8 cellular contexts compared by ENCODE assay signal in the genomic region with DNA sequence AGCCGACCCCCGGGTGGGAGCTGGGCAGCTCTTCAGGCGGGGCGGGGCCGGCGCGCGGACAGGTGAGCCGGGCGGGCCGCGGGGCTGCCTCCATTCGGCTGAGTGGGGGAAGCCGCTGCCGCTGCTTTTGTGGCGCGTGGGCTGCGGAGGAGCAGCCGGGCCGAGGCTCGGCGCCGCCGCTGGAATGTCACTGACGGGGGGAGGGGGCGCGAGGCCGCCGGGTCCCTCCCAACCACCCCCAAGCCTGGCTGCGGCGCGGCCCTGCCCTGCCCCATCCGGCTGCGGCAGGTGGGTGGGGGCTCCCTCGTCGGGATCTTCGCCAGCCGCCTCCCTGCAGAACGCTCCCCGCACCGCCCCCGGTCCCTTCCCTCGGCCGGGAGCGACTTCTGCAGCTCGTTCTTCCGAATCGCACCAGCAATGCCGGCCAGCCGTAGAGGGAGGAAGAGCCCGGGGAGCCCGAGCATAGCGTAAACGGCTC. TPM values are rescaled to one million over a fixed set of nuclear protein-coding genes. Genes with fewer than 3 reads are reported as not detected.
DNase-seq lines count a peak whose midpoint lies in the region; ATAC-seq and TF ChIP-seq lines count a peak whose summit lies in the region.

No MANE protein-coding gene starts in this region.

- no peak overlapping the region for H3K27ac Mint-ChIP-seq in memory B cell

- H3K4me3 Mint-ChIP-seq in memory B cell: peak overlapping the region; percentile 96

- H3K4me3 ChIP-seq in dorsolateral prefrontal cortex: peak overlapping the region; percentile 54 to 99 (median 92)

- intact Hi-C loops in dorsolateral prefrontal cortex (cut with DNase I): loop anchor here (2.0 to 10.0 kb wide), 6 partner anchors 48 to 228 kb away; a partner anchor contains a TSS

- ATAC-seq in GM19438 (IDR thresholded peaks at IDR 0.05; ENCODE audit: low read depth, unreplicated experiment): peak; percentile 35
- peak; percentile 22 for ATAC-seq in HG03521 (IDR thresholded peaks at IDR 0.05; ENCODE audit: unreplicated experiment)
- ATAC-seq in memory B cell (ENCODE audit: low read depth): peak; percentile 25

- H3K36me3 Mint-ChIP-seq in memory B cell: no peaks in the 10 kb centered on the region

- DNase-seq in D341Med (ENCODE audit: low spot score) (peak; percentile 80), T follicular helper cell (ENCODE audit: low read depth) (peak; percentile 31), dorsolateral prefrontal cortex (peak in 9 of 10 donors; percentile 22 to 76 (median 56)), memory B cell (ENCODE audit: low spot score in 2 of 2) (no peak), OCI-M2 (lab: John Stamatoyannopoulos, UW; ENCODE audit: unreplicated experiment) (no peak)
- DNase-seq in stimulated activated CD8-positive, alpha-beta memory T cell treated with anti-CD3 and anti-CD28 coated beads, Interleukin-15, amount 100 ng/mL, for 24 hours (ENCODE audit: low read depth): peak; percentile 13

- H3K4me1 Mint-ChIP-seq in memory B cell: peaks cover 18% of the 10 kb centered on the region

- no peaks in the 10 kb centered on the region for H3K9me3 Mint-ChIP-seq in memory B cell

- peak overlapping the region; percentile 66 to 99 (median 96) for H3K27ac ChIP-seq in dorsolateral prefrontal cortex

- H3K27me3 Mint-ChIP-seq in memory B cell: no peaks in the 10 kb centered on the region

- peak in 1 of 56 donors; percentile 14 for TF ChIP-seq CTCF in dorsolateral prefrontal cortex (IDR thresholded peaks at IDR 0.05 in 54 of 56, conservative IDR thresholded peaks at IDR 0.05 in 2 of 56; ENCODE audit: low read depth in 1 of 56, partially characterized antibody in 56 of 56)

- no peaks in the 10 kb centered on the region for H3K27me3 ChIP-seq in dorsolateral prefrontal cortex

RNA-seq across cellular contexts. Expression of a gene that starts 0.4 kb away (rescaled TPM):
- total RNA-seq in dorsolateral prefrontal cortex: 1,000 to 10,000 TPM in 93 of 120 experiments, 100 to 1,000 TPM in 27; 588 to 1,376 (median 1,110) TPM

RNA-seq across cellular contexts. Expression of a gene that starts 48.3 kb away (rescaled TPM):
- total RNA-seq in dorsolateral prefrontal cortex: 10 to 100 TPM; 11.7 to 22.4 (median 16.7) TPM

Comparison
In these comparisons a context has a peak if more than half of its experiments do, and no peak if none do; other contexts are left out.
1. DNase-seq: peak in D341Med (single experiment), T follicular helper cell (single experiment), dorsolateral prefrontal cortex (9 of 10) and stimulated activated CD8-positive, alpha-beta memory T cell treated with anti-CD3 and anti-CD28 coated beads, Interleukin-15, amount 100 ng/mL, for 24 hours (single experiment); none in memory B cell (0 of 2) and OCI-M2 (single experiment).
2. Peak in every context shown above with its lines, with median percentiles within 50 percentile points of each other: ATAC-seq.